ENCODE assay signal across 14 cellular contexts in genomic region chr13:101763191-101763590, GRCh38.
"Had no signal": no experiment of that assay in that cellular context is flagged by ENCODE, and none has a peak within 500 bp of the region (broad histone marks: within the 10 kb centered on the region; RNA-seq: fewer than 3 reads in every experiment).

No MANE protein-coding gene starts in this region.

- H3K27me3 ChIP-seq: brain microvascular endothelial cell had no signal

- H3K4me1 ChIP-seq: parathyroid adenoma had no signal

- DNase-seq: activated CD4-positive, alpha-beta T cell treated with anti-CD3 and anti-CD28 coated beads, Interleukin-2, amount 10 ng/mL, durations not matched to agents 7 days and 5 days; activated CD8-positive, alpha-beta memory T cell treated with anti-CD3 and anti-CD28 coated beads, Interleukin-2, amount 50 U/mL, for 4 hours; activated naive CD4-positive, alpha-beta T cell treated with anti-CD3 and anti-CD28 coated beads for 36 hours; activated T-cell treated with anti-CD3 and anti-CD28 coated beads, Interleukin-2, amount 50 U/mL, for 4 hours; brain microvascular endothelial cell; cortex of kidney; erythroblast; head of caudate nucleus; kidney glomerular epithelial cell; midbrain; stimulated activated naive B cell treated with anti-CD40 and anti-IgM and Interleukin-4, amounts not matched to agents 10 μg/mL and 1 μg/mL and 100 μg/mL, for 72 hours; T-cell; T1000 had no signal

- H3K9ac ChIP-seq: parathyroid adenoma had no signal

- H3K27ac ChIP-seq: brain microvascular endothelial cell, parathyroid adenoma had no signal

- H3K79me2 ChIP-seq: parathyroid adenoma had no signal

- H3K36me3 ChIP-seq: brain microvascular endothelial cell had no signal

- ATAC-seq: activated T-cell treated with anti-CD3 and anti-CD28 coated beads, Interleukin-2, amount 50 U/mL, for 4 hours; stimulated activated naive B cell treated with anti-CD40 and anti-IgM and Interleukin-4, amounts not matched to agents 10 μg/mL and 1 μg/mL and 100 μg/mL, for 72 hours; T-cell had no signal

- H2AFZ ChIP-seq: parathyroid adenoma had no signal
